Comparison of ENCODE assay signal across 2 cellular contexts in the genomic region with DNA sequence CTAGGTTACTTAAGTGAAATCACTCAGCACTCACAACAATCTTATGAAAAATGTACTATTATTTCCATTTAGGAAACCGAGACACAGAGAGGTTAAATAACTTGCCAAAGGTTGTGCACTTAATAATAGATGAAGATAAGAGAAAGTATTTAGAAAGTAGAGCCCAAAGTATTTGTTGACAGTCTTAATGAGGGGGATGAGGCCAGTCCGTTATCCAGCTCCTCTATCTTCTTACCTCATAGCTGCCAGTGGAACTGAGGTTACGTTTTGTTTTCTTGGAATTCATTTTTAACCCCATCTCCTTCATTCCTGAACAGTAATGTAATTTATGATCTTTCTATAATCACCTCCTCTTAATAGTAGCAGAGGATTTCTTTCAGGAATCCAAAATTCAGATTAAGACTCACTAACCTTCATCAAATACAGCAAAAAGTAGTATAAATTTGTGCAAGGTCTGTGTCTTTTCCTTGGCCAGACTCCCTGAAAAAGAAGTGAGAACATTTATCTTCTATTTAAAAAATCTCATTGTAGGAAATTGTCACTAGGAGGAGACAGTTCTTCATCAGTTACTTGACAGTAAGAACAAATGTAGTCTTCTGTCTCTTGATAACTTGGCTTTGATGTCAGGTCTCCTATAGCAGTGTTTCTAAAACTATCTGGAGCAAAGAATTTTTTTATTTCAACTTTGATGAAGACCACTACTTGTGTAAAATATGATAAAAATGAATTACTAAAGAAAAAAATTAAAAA.
A peak's percentile ranks its signal among the peaks of the same experiment; 100 is the strongest.
TF ChIP-seq lines count a peak whose summit lies in the region.

No MANE protein-coding gene starts in this region.

TF ChIP-seq in SK-N-SH, 30 proteins besides CTCF, POLR2A, EP300 and RAD21 (continued from another document):
- peak; percentile 11; the same call in 1 of the 2 replicates for TF ChIP-seq SMC3 (IDR thresholded peaks at IDR 0.05; ENCODE audit: low read depth, low read length)

TF ChIP-seq in SK-N-SH treated with all-trans-retinoic acid at 6 μM for 48 hours, 23 proteins besides CTCF, POLR2A, EP300 and RAD21 (continued from another document):
- TF ChIP-seq, protein P1, sequence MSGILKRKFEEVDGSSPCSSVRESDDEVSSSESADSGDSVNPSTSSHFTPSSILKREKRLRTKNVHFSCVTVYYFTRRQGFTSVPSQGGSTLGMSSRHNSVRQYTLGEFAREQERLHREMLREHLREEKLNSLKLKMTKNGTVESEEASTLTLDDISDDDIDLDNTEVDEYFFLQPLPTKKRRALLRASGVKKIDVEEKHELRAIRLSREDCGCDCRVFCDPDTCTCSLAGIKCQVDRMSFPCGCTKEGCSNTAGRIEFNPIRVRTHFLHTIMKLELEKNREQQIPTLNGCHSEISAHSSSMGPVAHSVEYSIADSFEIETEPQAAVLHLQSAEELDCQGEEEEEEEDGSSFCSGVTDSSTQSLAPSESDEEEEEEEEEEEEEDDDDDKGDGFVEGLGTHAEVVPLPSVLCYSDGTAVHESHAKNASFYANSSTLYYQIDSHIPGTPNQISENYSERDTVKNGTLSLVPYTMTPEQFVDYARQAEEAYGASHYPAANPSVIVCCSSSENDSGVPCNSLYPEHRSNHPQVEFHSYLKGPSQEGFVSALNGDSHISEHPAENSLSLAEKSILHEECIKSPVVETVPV (CRISPR knock-in tag; IDR thresholded peaks at IDR 0.05), result no peak
- TF ChIP-seq GLIS3 (CRISPR knock-in tag; IDR thresholded peaks at IDR 0.05) (no peak), BACH2 (CRISPR knock-in tag; IDR thresholded peaks at IDR 0.05; ENCODE audit: borderline replicate concordance) (no peak), ARNTL (CRISPR knock-in tag; IDR thresholded peaks at IDR 0.05; ENCODE audit: borderline replicate concordance, low read depth) (no peak), ZFP3 (CRISPR knock-in tag; IDR thresholded peaks at IDR 0.05) (no peak), ZC3H10 (CRISPR knock-in tag; IDR thresholded peaks at IDR 0.05) (no peak), TOX (CRISPR knock-in tag; IDR thresholded peaks at IDR 0.05; ENCODE audit: borderline replicate concordance) (no peak), ZNF565 (CRISPR knock-in tag; conservative IDR thresholded peaks at IDR 0.05; ENCODE audit: low read depth) (no peak), CSDC2 (CRISPR knock-in tag; IDR thresholded peaks at IDR 0.05) (no peak), ESRRG (CRISPR knock-in tag; IDR thresholded peaks at IDR 0.05) (no peak), ZNF70 (CRISPR knock-in tag; IDR thresholded peaks at IDR 0.05) (no peak), SNAI2 (CRISPR knock-in tag; IDR thresholded peaks at IDR 0.05) (no peak)
- TF ChIP-seq, protein P2, sequence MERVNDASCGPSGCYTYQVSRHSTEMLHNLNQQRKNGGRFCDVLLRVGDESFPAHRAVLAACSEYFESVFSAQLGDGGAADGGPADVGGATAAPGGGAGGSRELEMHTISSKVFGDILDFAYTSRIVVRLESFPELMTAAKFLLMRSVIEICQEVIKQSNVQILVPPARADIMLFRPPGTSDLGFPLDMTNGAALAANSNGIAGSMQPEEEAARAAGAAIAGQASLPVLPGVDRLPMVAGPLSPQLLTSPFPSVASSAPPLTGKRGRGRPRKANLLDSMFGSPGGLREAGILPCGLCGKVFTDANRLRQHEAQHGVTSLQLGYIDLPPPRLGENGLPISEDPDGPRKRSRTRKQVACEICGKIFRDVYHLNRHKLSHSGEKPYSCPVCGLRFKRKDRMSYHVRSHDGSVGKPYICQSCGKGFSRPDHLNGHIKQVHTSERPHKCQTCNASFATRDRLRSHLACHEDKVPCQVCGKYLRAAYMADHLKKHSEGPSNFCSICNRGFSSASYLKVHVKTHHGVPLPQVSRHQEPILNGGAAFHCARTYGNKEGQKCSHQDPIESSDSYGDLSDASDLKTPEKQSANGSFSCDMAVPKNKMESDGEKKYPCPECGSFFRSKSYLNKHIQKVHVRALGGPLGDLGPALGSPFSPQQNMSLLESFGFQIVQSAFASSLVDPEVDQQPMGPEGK (CRISPR knock-in tag; IDR thresholded peaks at IDR 0.05; ENCODE audit: borderline replicate concordance), result no peak
- TF ChIP-seq, protein P3, sequence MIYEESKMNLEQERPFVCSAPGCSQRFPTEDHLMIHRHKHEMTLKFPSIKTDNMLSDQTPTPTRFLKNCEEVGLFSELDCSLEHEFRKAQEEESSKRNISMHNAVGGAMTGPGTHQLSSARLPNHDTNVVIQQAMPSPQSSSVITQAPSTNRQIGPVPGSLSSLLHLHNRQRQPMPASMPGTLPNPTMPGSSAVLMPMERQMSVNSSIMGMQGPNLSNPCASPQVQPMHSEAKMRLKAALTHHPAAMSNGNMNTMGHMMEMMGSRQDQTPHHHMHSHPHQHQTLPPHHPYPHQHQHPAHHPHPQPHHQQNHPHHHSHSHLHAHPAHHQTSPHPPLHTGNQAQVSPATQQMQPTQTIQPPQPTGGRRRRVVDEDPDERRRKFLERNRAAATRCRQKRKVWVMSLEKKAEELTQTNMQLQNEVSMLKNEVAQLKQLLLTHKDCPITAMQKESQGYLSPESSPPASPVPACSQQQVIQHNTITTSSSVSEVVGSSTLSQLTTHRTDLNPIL (CRISPR knock-in tag; IDR thresholded peaks at IDR 0.05; ENCODE audit: low read depth), result no peak
- TF ChIP-seq, protein P4, sequence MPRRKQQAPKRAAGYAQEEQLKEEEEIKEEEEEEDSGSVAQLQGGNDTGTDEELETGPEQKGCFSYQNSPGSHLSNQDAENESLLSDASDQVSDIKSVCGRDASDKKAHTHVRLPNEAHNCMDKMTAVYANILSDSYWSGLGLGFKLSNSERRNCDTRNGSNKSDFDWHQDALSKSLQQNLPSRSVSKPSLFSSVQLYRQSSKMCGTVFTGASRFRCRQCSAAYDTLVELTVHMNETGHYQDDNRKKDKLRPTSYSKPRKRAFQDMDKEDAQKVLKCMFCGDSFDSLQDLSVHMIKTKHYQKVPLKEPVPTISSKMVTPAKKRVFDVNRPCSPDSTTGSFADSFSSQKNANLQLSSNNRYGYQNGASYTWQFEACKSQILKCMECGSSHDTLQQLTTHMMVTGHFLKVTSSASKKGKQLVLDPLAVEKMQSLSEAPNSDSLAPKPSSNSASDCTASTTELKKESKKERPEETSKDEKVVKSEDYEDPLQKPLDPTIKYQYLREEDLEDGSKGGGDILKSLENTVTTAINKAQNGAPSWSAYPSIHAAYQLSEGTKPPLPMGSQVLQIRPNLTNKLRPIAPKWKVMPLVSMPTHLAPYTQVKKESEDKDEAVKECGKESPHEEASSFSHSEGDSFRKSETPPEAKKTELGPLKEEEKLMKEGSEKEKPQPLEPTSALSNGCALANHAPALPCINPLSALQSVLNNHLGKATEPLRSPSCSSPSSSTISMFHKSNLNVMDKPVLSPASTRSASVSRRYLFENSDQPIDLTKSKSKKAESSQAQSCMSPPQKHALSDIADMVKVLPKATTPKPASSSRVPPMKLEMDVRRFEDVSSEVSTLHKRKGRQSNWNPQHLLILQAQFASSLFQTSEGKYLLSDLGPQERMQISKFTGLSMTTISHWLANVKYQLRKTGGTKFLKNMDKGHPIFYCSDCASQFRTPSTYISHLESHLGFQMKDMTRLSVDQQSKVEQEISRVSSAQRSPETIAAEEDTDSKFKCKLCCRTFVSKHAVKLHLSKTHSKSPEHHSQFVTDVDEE (CRISPR knock-in tag; IDR thresholded peaks at IDR 0.05), result no peak
